Comparison of ENCODE assay signal across 10 cellular contexts in the genomic region with DNA sequence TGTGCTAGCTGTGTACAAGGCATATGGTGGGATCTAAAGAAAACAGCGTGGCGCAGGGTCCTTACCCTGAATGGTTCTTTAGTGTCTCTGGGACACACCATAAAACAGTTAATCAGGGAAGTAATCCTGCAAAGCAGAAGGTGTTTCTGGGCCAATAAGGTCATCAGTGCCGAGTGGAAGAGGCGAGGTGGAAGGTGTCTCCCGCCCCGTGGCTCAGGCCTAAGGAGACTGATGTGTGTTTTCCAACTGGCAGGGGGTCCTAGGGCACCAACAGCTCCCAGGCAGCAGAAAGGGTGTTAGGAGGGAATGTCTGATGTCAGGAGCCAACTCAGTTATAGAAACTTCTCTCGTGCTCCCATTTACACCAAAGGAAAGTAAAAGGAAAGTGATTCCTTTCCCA.
DNase-seq lines count a peak whose midpoint lies in the region; ATAC-seq and TF ChIP-seq lines count a peak whose summit lies in the region.
"Had no signal": no experiment of that assay in that cellular context is flagged by ENCODE, and none has a peak within 500 bp of the region (broad histone marks: within the 10 kb centered on the region; RNA-seq: fewer than 3 reads in every experiment).

No MANE protein-coding gene starts in this region.

- in situ Hi-C loops in GM23248 (cut with MboI) = no loop called here

- no peaks in the 10 kb centered on the region for H3K27me3 Mint-ChIP-seq in T-cell
- H3K27me3 Mint-ChIP-seq in activated CD4-positive, alpha-beta memory T cell treated with anti-CD3 and anti-CD28 coated beads for 36 hours = no peaks in the 10 kb centered on the region
- H3K27me3 Mint-ChIP-seq: activated CD4-positive, alpha-beta T cell treated with anti-CD3 and anti-CD28 coated beads for 36 hours had no signal

- 0 out of 2 replicates have a peak overlapping the region, but pooled peaks have one; percentile 29 for H3K9ac ChIP-seq in GM23248
- H3K9ac ChIP-seq in smooth muscle cell (ENCODE audit: low read depth) = peak overlapping the region; percentile 88

- POLR2A ChIA-PET in T-cell (lab: Charles Lee) = no interaction called here
- POLR2A ChIA-PET in activated CD4-positive, alpha-beta memory T cell treated with anti-CD3 and anti-CD28 coated beads for 36 hours (lab: Charles Lee) = no interaction called here

- H3K4me3 ChIP-seq in GM23248 (no peak overlapping the region), smooth muscle cell (no peak overlapping the region)

- peaks cover 0 to 19% (median 11%) of the 10 kb centered on the region in 3 donors for H3K4me1 Mint-ChIP-seq in T-cell
- peaks cover 11% of the 10 kb centered on the region for H3K4me1 Mint-ChIP-seq in activated CD4-positive, alpha-beta memory T cell treated with anti-CD3 and anti-CD28 coated beads for 36 hours (ENCODE audit: low read depth)

- H3K36me3 ChIP-seq in GM23248 (ENCODE audit: low read depth) (no peaks in the 10 kb centered on the region), smooth muscle cell (ENCODE audit: low read depth) (no peaks in the 10 kb centered on the region)
- H3K36me3 ChIP-seq: BE2C had no signal

- 64 to 67% methylated on average over 7 of the region's 7 CpGs for WGBS in GM23248 (ENCODE audit: low coverage in 1 of 2, low lambda C conversion rate in 2 of 2, missing lambda C conversion rate in 2 of 2), 2 experiments
- WGBS in smooth muscle cell (ENCODE audit: low lambda C conversion rate) = 43% methylated on average over 7 of the region's 7 CpGs

- H3F3A ChIP-seq in GM23248 (ENCODE audit: insufficient read depth) (peaks cover 33% of the 10 kb centered on the region), smooth muscle cell (ENCODE audit: low read depth) (peaks cover 70% of the 10 kb centered on the region)

- H3K27ac ChIP-seq in GM23248 (no peak overlapping the region), angular gyrus (ENCODE audit: low read depth, low read length) (peak overlapping the region; percentile 96), smooth muscle cell (ENCODE audit: low read depth) (peak overlapping the region; percentile 98)

- no peaks in the 10 kb centered on the region for H3K9me2 ChIP-seq in GM23248 (ENCODE audit: insufficient read depth)

- H3K27me3 ChIP-seq in GM23248 (replicated peaks; ENCODE audit: insufficient read depth) (no peaks in the 10 kb centered on the region), smooth muscle cell (ENCODE audit: low read depth) (no peaks in the 10 kb centered on the region)
- H3K27me3 ChIP-seq: BE2C had no signal

- no peaks in the 10 kb centered on the region for H4K20me1 ChIP-seq in GM23248 (ENCODE audit: insufficient read depth)
- no peaks in the 10 kb centered on the region for H4K20me1 ChIP-seq in smooth muscle cell (ENCODE audit: low read depth)

- CTCF ChIA-PET in T-cell (lab: Charles Lee) = interaction anchor here in 1 of 2 donors (0.6 kb wide), 2 partner anchors 227 to 353 kb away, joined by 3 to 4 read pairs; no protein-coding TSS in a partner anchor
- CTCF ChIA-PET in activated CD4-positive, alpha-beta memory T cell treated with anti-CD3 and anti-CD28 coated beads for 36 hours (lab: Charles Lee) = interaction anchor here (0.7 kb wide), 1 partner anchor 38 kb away, joined by 3 read pairs; no protein-coding TSS in a partner anchor

- DNase-seq in GM23248 (no peak), inferior parietal cortex (ENCODE audit: extremely low spot score) (peak; percentile 29), smooth muscle cell (lab: John Stamatoyannopoulos, UW; ENCODE audit: unreplicated experiment) (no peak), T-cell (no peak), DMS153 (lab: John Stamatoyannopoulos, UW) (no peak)
- DNase-seq in activated CD4-positive, alpha-beta memory T cell treated with anti-CD3 and anti-CD28 coated beads for 36 hours = no peak
- DNase-seq in activated naive CD4-positive, alpha-beta T cell treated with anti-CD3 and anti-CD28 coated beads, Interleukin-2, amount 50 U/mL, for 72 hours (ENCODE audit: low spot score in 2 of 2) = no peak
- DNase-seq: BE2C had no signal

- peaks cover 53% of the 10 kb centered on the region for H3K4me1 ChIP-seq in GM23248 (ENCODE audit: insufficient read depth)
- peaks cover 87% of the 10 kb centered on the region for H3K4me1 ChIP-seq in smooth muscle cell (ENCODE audit: low read depth)
- H3K4me1 ChIP-seq: BE2C had no signal

- H3K9me3 ChIP-seq in GM23248 (ENCODE audit: low read depth) (no peaks in the 10 kb centered on the region), smooth muscle cell (replicated peaks; ENCODE audit: low read depth) (no peaks in the 10 kb centered on the region)
- H3K9me3 ChIP-seq: BE2C had no signal

- H2AFZ ChIP-seq in GM23248 (peak overlapping the region; percentile 69), smooth muscle cell (ENCODE audit: low read depth) (no peak overlapping the region)

- no peaks in the 10 kb centered on the region for H3K9me3 Mint-ChIP-seq in T-cell
- no peaks in the 10 kb centered on the region for H3K9me3 Mint-ChIP-seq in activated CD4-positive, alpha-beta memory T cell treated with anti-CD3 and anti-CD28 coated beads for 36 hours
- H3K9me3 Mint-ChIP-seq in activated naive CD4-positive, alpha-beta T cell treated with anti-CD3 and anti-CD28 coated beads, Interleukin-2, amount 50 U/mL, for 72 hours = no peaks in the 10 kb centered on the region

- peak overlapping the region; percentile 82 for H3K4me2 ChIP-seq in GM23248 (ENCODE audit: unreplicated experiment)
- H3K4me2 ChIP-seq in smooth muscle cell = peak overlapping the region; percentile 46

- H3K27ac Mint-ChIP-seq in T-cell = no peak overlapping the region
- H3K27ac Mint-ChIP-seq in activated CD4-positive, alpha-beta memory T cell treated with anti-CD3 and anti-CD28 coated beads for 36 hours = no peak overlapping the region
- no peak overlapping the region for H3K27ac Mint-ChIP-seq in activated naive CD4-positive, alpha-beta T cell treated with anti-CD3 and anti-CD28 coated beads, Interleukin-2, amount 50 U/mL, for 72 hours
- H3K27ac Mint-ChIP-seq: activated CD4-positive, alpha-beta T cell treated with anti-CD3 and anti-CD28 coated beads for 36 hours had no signal

- H3K36me3 Mint-ChIP-seq in T-cell = peaks cover 6% of the 10 kb centered on the region
- H3K36me3 Mint-ChIP-seq in activated CD4-positive, alpha-beta memory T cell treated with anti-CD3 and anti-CD28 coated beads for 36 hours = no peaks in the 10 kb centered on the region
- no peaks in the 10 kb centered on the region for H3K36me3 Mint-ChIP-seq in activated naive CD4-positive, alpha-beta T cell treated with anti-CD3 and anti-CD28 coated beads, Interleukin-2, amount 50 U/mL, for 72 hours

- TF ChIP-seq CTCF in smooth muscle cell (IDR thresholded peaks at IDR 0.05; ENCODE audit: borderline replicate concordance, insufficient read depth, poor library complexity, severe bottlenecking) = no peak

- no peak overlapping the region for H3K4me3 Mint-ChIP-seq in T-cell
- no peak overlapping the region for H3K4me3 Mint-ChIP-seq in activated CD4-positive, alpha-beta memory T cell treated with anti-CD3 and anti-CD28 coated beads for 36 hours
- H3K4me3 Mint-ChIP-seq: activated CD4-positive, alpha-beta T cell treated with anti-CD3 and anti-CD28 coated beads for 36 hours had no signal

- no peak for ATAC-seq in T-cell (replicated peaks in 1 of 4)
- no peak for ATAC-seq in activated naive CD4-positive, alpha-beta T cell treated with anti-CD3 and anti-CD28 coated beads, Interleukin-2, amount 50 U/mL, for 72 hours

- no peaks in the 10 kb centered on the region for H3K79me2 ChIP-seq in GM23248 (ENCODE audit: insufficient read depth)
- H3K79me2 ChIP-seq in smooth muscle cell (ENCODE audit: low read depth) = peaks cover 12% of the 10 kb centered on the region

- intact Hi-C loops in activated CD4-positive, alpha-beta memory T cell treated with anti-CD3 and anti-CD28 coated beads for 36 hours (cut with micrococcal nuclease) = no loop called here
